In genomic region chr15:56736308-56736707, GRCh38 we compare ENCODE assay signal across 16 cellular contexts. TPM values are rescaled to one million over a fixed set of nuclear protein-coding genes. Genes with fewer than 3 reads are reported as not detected.
DNase-seq lines count a peak whose midpoint lies in the region; ATAC-seq and TF ChIP-seq lines count a peak whose summit lies in the region.
"Had no signal": no experiment of that assay in that cellular context is flagged by ENCODE, and none has a peak within 500 bp of the region (broad histone marks: within the 10 kb centered on the region; RNA-seq: fewer than 3 reads in every experiment).

No MANE protein-coding gene starts in this region.

- H3K4me1 ChIP-seq in transverse colon, result peaks cover 0 to 44% (median 24%) of the 10 kb centered on the region in 4 donors

- DNase-seq in DMS53 (lab: John Stamatoyannopoulos, UW), result peak; percentile 8
- DNase-seq in DMS53 treated with DMSO at 0.1 percent for 48 hours (lab: John Stamatoyannopoulos, UW; ENCODE audit: unreplicated experiment), result no peak
- peak; percentile 81 for DNase-seq in astrocyte of the spinal cord (ENCODE audit: low read depth, low spot score)
- DNase-seq in foreskin melanocyte, result peak; percentile 82
- DNase-seq in transverse colon, result no peak
- DNase-seq in natural killer cell, result no peak
- no peak for DNase-seq in HuH-7.5 (ENCODE audit: low spot score)
- DNase-seq: activated T-cell treated with anti-CD3 and anti-CD28 coated beads, Interleukin-2, amount 50 U/mL, for 24 hours; kidney; naive thymus-derived CD8-positive, alpha-beta T cell; NCI-H774; SJCRH30 had no signal

- H3K9me3 Mint-ChIP-seq in natural killer cell, result no peaks in the 10 kb centered on the region

- H3K4me3 ChIP-seq in astrocyte of the spinal cord (ENCODE audit: low read depth, low read length) (no peak overlapping the region), transverse colon (no peak overlapping the region)
- H3K4me3 ChIP-seq: GM23338, SJCRH30 had no signal

- ATAC-seq in natural killer cell, result no peak
- no peak for ATAC-seq in GM19395 (IDR thresholded peaks at IDR 0.05; ENCODE audit: unreplicated experiment)
- ATAC-seq: GM23338; naive thymus-derived CD8-positive, alpha-beta T cell had no signal

- H3K9me3 ChIP-seq in transverse colon, result no peaks in the 10 kb centered on the region

- H3K36me3 Mint-ChIP-seq in natural killer cell, result no peaks in the 10 kb centered on the region
- H3K36me3 Mint-ChIP-seq: naive thymus-derived CD8-positive, alpha-beta T cell had no signal

- H3K4me3 Mint-ChIP-seq in natural killer cell, result no peak overlapping the region
- H3K4me3 Mint-ChIP-seq: activated T-cell treated with anti-CD3 and anti-CD28 coated beads, Interleukin-2, amount 50 U/mL, for 24 hours; brain; GM23338; naive thymus-derived CD8-positive, alpha-beta T cell had no signal

- no peaks in the 10 kb centered on the region for H3K27me3 Mint-ChIP-seq in natural killer cell (ENCODE audit: low read depth in 2 of 2)
- H3K27me3 Mint-ChIP-seq: activated T-cell treated with anti-CD3 and anti-CD28 coated beads, Interleukin-2, amount 50 U/mL, for 24 hours; brain; naive thymus-derived CD8-positive, alpha-beta T cell had no signal

- TF ChIP-seq POLR2A in transverse colon (IDR thresholded peaks at IDR 0.05), result no peak

- H3K27me3 ChIP-seq in transverse colon, result no peaks in the 10 kb centered on the region
- H3K27me3 ChIP-seq: SJCRH30 had no signal

- H3K36me3 ChIP-seq in transverse colon, result no peaks in the 10 kb centered on the region
- H3K36me3 ChIP-seq: SJCRH30 had no signal

- TF ChIP-seq EP300 in transverse colon (IDR thresholded peaks at IDR 0.05; ENCODE audit: low read depth), result no peak

- peaks cover 15 to 16% of the 10 kb centered on the region in 2 donors for H3K4me1 Mint-ChIP-seq in natural killer cell
- H3K4me1 Mint-ChIP-seq: brain had no signal

- no peak for TF ChIP-seq CTCF in astrocyte of the spinal cord (IDR thresholded peaks at IDR 0.05; ENCODE audit: low read depth, low read length)
- TF ChIP-seq CTCF in transverse colon (IDR thresholded peaks at IDR 0.05), result no peak
- no peak for TF ChIP-seq CTCF in natural killer cell (IDR thresholded peaks at IDR 0.05)

- WGBS in transverse colon (ENCODE audit: low coverage in 1 of 2), 2 donors, result 70 to 71% methylated on average over 2 to 6 of the region's 6 CpGs

- H3K27ac Mint-ChIP-seq in natural killer cell, result no peak overlapping the region
- H3K27ac Mint-ChIP-seq: activated T-cell treated with anti-CD3 and anti-CD28 coated beads, Interleukin-2, amount 50 U/mL, for 24 hours; brain; GM23338; naive thymus-derived CD8-positive, alpha-beta T cell had no signal

- intact Hi-C loops in transverse colon (cut with DNase I; ENCODE audit: low total_unique reads) (no loop called here), natural killer cell (cut with micrococcal nuclease) (no loop called here)

- in situ Hi-C loops in astrocyte of the spinal cord (cut with HindIII; ENCODE audit: low sequenced_read_pairs), result no loop called here
- in situ Hi-C loops in transverse colon (cut with MboI; ENCODE audit: low pct_ligation_motif_present in 1 of 4, low pct_unique_long_range_greater_than_20kb in 1 of 4, low sequenced_read_pairs in 3 of 4), result no loop called here

- peak overlapping the region; percentile 3 to 64 (median 42) for H3K27ac ChIP-seq in transverse colon
- H3K27ac ChIP-seq: 22Rv1, SJCRH30 had no signal

RNA-seq across cellular contexts. Expression of gene ZNF280D, which starts 3.0 kb away (rescaled TPM):
- total RNA-seq in transverse colon (10 to 100 TPM; 22.4 to 79.2 (median 43.3) TPM), natural killer cell (10 to 100 TPM; 35.6 to 39.6 (median 35.9) TPM)

Comparison
In these comparisons a context has a peak if more than half of its experiments do, and no peak if none do; other contexts are left out.
1. DNase-seq: peak in DMS53 (single experiment), astrocyte of the spinal cord (single experiment) and foreskin melanocyte (single experiment); none in DMS53 treated with DMSO at 0.1 percent for 48 hours (single experiment), transverse colon (single experiment), natural killer cell (single experiment) and HuH-7.5 (single experiment).